ENCODE assay signal across 15 cellular contexts in the genomic region with DNA sequence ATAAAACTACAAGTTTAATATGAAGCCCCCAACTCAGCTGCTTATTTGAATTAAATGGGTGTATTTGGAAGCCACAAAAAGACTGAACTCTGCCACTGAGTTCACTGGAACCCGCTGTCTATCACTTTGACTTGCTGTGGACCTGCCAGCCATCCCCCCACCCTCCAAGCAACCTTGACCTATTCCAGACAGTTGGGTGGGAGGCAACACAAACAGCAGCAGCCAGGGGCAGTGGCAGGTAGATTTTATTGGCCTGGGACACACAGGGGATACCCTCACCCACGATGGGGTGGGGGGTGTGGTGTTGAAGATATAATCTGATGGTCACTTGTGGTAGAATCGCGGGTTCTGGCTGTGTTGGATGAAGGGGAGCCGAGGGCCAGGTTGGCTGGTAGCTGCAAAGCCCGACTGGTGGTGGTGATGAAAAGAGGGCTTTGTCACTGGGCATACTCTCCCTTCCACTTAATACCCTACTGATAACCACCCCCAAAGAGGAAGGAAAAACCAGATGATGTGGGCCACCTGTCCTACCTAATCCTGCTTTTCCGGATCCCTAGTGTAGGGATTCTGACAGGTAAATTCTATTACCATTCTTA. TPM values are rescaled to one million over a fixed set of nuclear protein-coding genes. Genes with fewer than 3 reads are reported as not detected.
DNase-seq lines count a peak whose midpoint lies in the region; ATAC-seq and TF ChIP-seq lines count a peak whose summit lies in the region.
"Had no signal": no experiment of that assay in that cellular context is flagged by ENCODE, and none has a peak within 500 bp of the region (broad histone marks: within the 10 kb centered on the region; RNA-seq: fewer than 3 reads in every experiment).

No MANE protein-coding gene starts in this region.

- POLR2A ChIA-PET in CD8-positive, alpha-beta T cell (lab: Charles Lee) = interaction anchor here (0.8 to 4.1 kb wide), 5 partner anchors 20 to 246 kb away, joined by 3 to 22 read pairs (median 5); partner anchors contain the start of genes ACAP1, GABARAP and TNFSF13
- POLR2A ChIA-PET in T-cell (lab: Charles Lee) = interaction anchor here in 1 of 2 donors (0.6 kb wide), 2 partner anchors 31 to 297 kb away, joined by 3 to 6 read pairs; partner anchors contain the start of gene SLC2A4

- in situ Hi-C loops in GM13976 (cut with MboI; ENCODE audit: low sequenced_read_pairs, unreplicated experiment) = no loop called here

- CTCF ChIA-PET in CD8-positive, alpha-beta T cell (lab: Charles Lee) = interaction anchor here (1.2 to 4.3 kb wide), 7 partner anchors 10 to 39 kb away, joined by 3 to 28 read pairs (median 7); partner anchors contain the start of gene NEURL4
- CTCF ChIA-PET in T-cell (lab: Charles Lee) = interaction anchor here in 1 of 2 donors (0.5 kb wide), 1 partner anchor 257 kb away, joined by 7 read pairs; no protein-coding TSS in a partner anchor

- TF ChIP-seq POLR2A in esophagus muscularis mucosa (IDR thresholded peaks at IDR 0.05; ENCODE audit: low read depth) = no peak

- peaks cover 49% of the 10 kb centered on the region for H3K36me3 ChIP-seq in CD8-positive, alpha-beta T cell (ENCODE audit: insufficient read depth, low read length)
- peaks cover 48 to 68% (median 58%) of the 10 kb centered on the region in 4 donors for H3K36me3 ChIP-seq in esophagus muscularis mucosa

- peaks cover 60% of the 10 kb centered on the region for H3K4me1 ChIP-seq in CD8-positive, alpha-beta T cell (ENCODE audit: insufficient read depth, low read length)
- peaks cover 56 to 76% (median 68%) of the 10 kb centered on the region in 4 donors for H3K4me1 ChIP-seq in esophagus muscularis mucosa

- peak overlapping the region; percentile 99 for H3K27ac ChIP-seq in 22Rv1
- H3K27ac ChIP-seq in CD8-positive, alpha-beta T cell (ENCODE audit: low read depth, low read length) = no peak overlapping the region
- peak overlapping the region in 3 of 4 donors; percentile 84 to 94 (median 92) for H3K27ac ChIP-seq in esophagus muscularis mucosa (replicated peaks in 1 of 4)

- TF ChIP-seq EP300 in esophagus muscularis mucosa (IDR thresholded peaks at IDR 0.05) = no peak

- WGBS in esophagus muscularis mucosa = 74% methylated on average over 7 of the region's 7 CpGs

- no peak for ATAC-seq in CD8-positive, alpha-beta T cell
- ATAC-seq in T-cell (replicated peaks in 1 of 4) = no peak
- ATAC-seq in GM21717 (IDR thresholded peaks at IDR 0.05; ENCODE audit: unreplicated experiment) = no peak
- ATAC-seq: gastrocnemius medialis, left colon had no signal

- TF ChIP-seq CTCF in 22Rv1 (IDR thresholded peaks at IDR 0.05) = no peak
- no peak for TF ChIP-seq CTCF in CD8-positive, alpha-beta T cell (IDR thresholded peaks at IDR 0.05)
- TF ChIP-seq CTCF in esophagus muscularis mucosa (IDR thresholded peaks at IDR 0.05) = no peak
- TF ChIP-seq CTCF in GM13976 (IDR thresholded peaks at IDR 0.05; ENCODE audit: borderline replicate concordance, control extremely low read depth, extremely low read depth, insufficient read depth, missing control alignments) = no peak

- peaks cover 71% of the 10 kb centered on the region for H3K36me3 Mint-ChIP-seq in CD8-positive, alpha-beta T cell
- peaks cover 51% of the 10 kb centered on the region for H3K36me3 Mint-ChIP-seq in T-cell

- H3K4me1 Mint-ChIP-seq in CD8-positive, alpha-beta T cell (ENCODE audit: low read depth) = peaks cover 65% of the 10 kb centered on the region
- peaks cover 66 to 72% (median 70%) of the 10 kb centered on the region in 3 donors for H3K4me1 Mint-ChIP-seq in T-cell

- DNase-seq in CD8-positive, alpha-beta T cell = no peak
- DNase-seq in T-cell (no peak), esophagus muscularis mucosa (ENCODE audit: extremely low spot score) (no peak), ureter (ENCODE audit: low spot score) (no peak), MV-4-11 (lab: John Stamatoyannopoulos, UW) (no peak), GM13976 (ENCODE audit: low spot score) (no peak)
- DNase-seq: activated CD4-positive, CD25-positive, alpha-beta regulatory T cell treated with anti-CD3 and anti-CD28 coated beads, Interleukin-2, amount 50 U/mL, for 72 hours; Caco-2; dorsolateral prefrontal cortex; gastrocnemius medialis; left colon; NCI-H446 treated with DMSO at 0.1 percent for 48 hours; SIG-M5 had no signal

- H3K4me3 Mint-ChIP-seq in CD8-positive, alpha-beta T cell = no peak overlapping the region
- peak overlapping the region; percentile 21 to 84 (median 80) for H3K4me3 Mint-ChIP-seq in T-cell

- no peaks in the 10 kb centered on the region for H3K27me3 ChIP-seq in CD8-positive, alpha-beta T cell (ENCODE audit: insufficient read depth, low read length)
- H3K27me3 ChIP-seq in esophagus muscularis mucosa = no peaks in the 10 kb centered on the region
- H3K27me3 ChIP-seq: dorsolateral prefrontal cortex, gastrocnemius medialis had no signal

- no peak overlapping the region for H3K4me3 ChIP-seq in CD8-positive, alpha-beta T cell (ENCODE audit: low read depth, low read length)
- H3K4me3 ChIP-seq in esophagus muscularis mucosa = no peak overlapping the region
- H3K4me3 ChIP-seq: gastrocnemius medialis had no signal

- no peaks in the 10 kb centered on the region for H3K9me3 Mint-ChIP-seq in CD8-positive, alpha-beta T cell
- no peaks in the 10 kb centered on the region for H3K9me3 Mint-ChIP-seq in T-cell

- H3K27me3 Mint-ChIP-seq in CD8-positive, alpha-beta T cell (ENCODE audit: low read depth) = no peaks in the 10 kb centered on the region
- H3K27me3 Mint-ChIP-seq in T-cell = no peaks in the 10 kb centered on the region

- intact Hi-C loops in CD8-positive, alpha-beta T cell (cut with DNase I, micrococcal nuclease) = no loop called here
- intact Hi-C loops in esophagus muscularis mucosa (cut with DNase I) = no loop called here

- no peaks in the 10 kb centered on the region for H3K9me3 ChIP-seq in CD8-positive, alpha-beta T cell (ENCODE audit: low read length)
- no peaks in the 10 kb centered on the region for H3K9me3 ChIP-seq in esophagus muscularis mucosa
- H3K9me3 ChIP-seq: Caco-2, gastrocnemius medialis had no signal

- peak overlapping the region; percentile 89 for H3K27ac Mint-ChIP-seq in CD8-positive, alpha-beta T cell
- peak overlapping the region; percentile 55 to 91 for H3K27ac Mint-ChIP-seq in T-cell

RNA-seq across cellular contexts. Expression of gene GPS2, which starts 2.6 kb away (rescaled TPM):
- total RNA-seq in CD8-positive, alpha-beta T cell = 100 to 1,000 TPM; 128 to 132 TPM
- 100 to 1,000 TPM; 114 to 129 (median 125) TPM for total RNA-seq in T-cell
- 100 to 1,000 TPM in 1 of 4 donors, 10 to 100 TPM in 3; 89.6 to 112 (median 90.2) TPM for total RNA-seq in esophagus muscularis mucosa
- total RNA-seq in ureter = 67.6 TPM

RNA-seq across cellular contexts. Expression of gene EIF5A, which starts 5.1 kb away (rescaled TPM):
- total RNA-seq in CD8-positive, alpha-beta T cell = 100 to 1,000 TPM; 581 to 613 TPM
- total RNA-seq in T-cell = 100 to 1,000 TPM; 286 to 481 (median 306) TPM
- 100 to 1,000 TPM; 145 to 214 (median 204) TPM for total RNA-seq in esophagus muscularis mucosa
- total RNA-seq in ureter = 425 TPM

RNA-seq across cellular contexts. Expression of gene NEURL4, which starts 16.6 kb away (rescaled TPM):
- total RNA-seq in CD8-positive, alpha-beta T cell = 10 to 100 TPM; 29.1 to 32.2 TPM
- total RNA-seq in T-cell (10 to 100 TPM; 49.5 to 90.2 (median 80.0) TPM), esophagus muscularis mucosa (10 to 100 TPM; 13.9 to 27.0 (median 20.6) TPM), ureter (49.6 TPM)

RNA-seq across cellular contexts. Expression of gene YBX2, which starts 18.1 kb away (rescaled TPM):
- not detected for total RNA-seq in CD8-positive, alpha-beta T cell
- total RNA-seq in T-cell (under 1 TPM in 4 of 5 donors, not detected in 1; 0.20 to 0.57 (median 0.45) TPM), esophagus muscularis mucosa (1 to 10 TPM; 3.6 to 8.7 (median 4.4) TPM), ureter (not detected)

RNA-seq across cellular contexts. Expression of gene ACAP1, which starts 23.8 kb away (rescaled TPM):
- 100 to 1,000 TPM; 432 to 451 TPM for total RNA-seq in CD8-positive, alpha-beta T cell
- total RNA-seq in T-cell (100 to 1,000 TPM; 531 to 781 (median 649) TPM), esophagus muscularis mucosa (10 to 100 TPM in 1 of 4 donors, 1 to 10 TPM in 3; 2.1 to 11.4 (median 4.6) TPM), ureter (12.7 TPM)
